ENCODE assay signal across 17 cellular contexts in the genomic region with DNA sequence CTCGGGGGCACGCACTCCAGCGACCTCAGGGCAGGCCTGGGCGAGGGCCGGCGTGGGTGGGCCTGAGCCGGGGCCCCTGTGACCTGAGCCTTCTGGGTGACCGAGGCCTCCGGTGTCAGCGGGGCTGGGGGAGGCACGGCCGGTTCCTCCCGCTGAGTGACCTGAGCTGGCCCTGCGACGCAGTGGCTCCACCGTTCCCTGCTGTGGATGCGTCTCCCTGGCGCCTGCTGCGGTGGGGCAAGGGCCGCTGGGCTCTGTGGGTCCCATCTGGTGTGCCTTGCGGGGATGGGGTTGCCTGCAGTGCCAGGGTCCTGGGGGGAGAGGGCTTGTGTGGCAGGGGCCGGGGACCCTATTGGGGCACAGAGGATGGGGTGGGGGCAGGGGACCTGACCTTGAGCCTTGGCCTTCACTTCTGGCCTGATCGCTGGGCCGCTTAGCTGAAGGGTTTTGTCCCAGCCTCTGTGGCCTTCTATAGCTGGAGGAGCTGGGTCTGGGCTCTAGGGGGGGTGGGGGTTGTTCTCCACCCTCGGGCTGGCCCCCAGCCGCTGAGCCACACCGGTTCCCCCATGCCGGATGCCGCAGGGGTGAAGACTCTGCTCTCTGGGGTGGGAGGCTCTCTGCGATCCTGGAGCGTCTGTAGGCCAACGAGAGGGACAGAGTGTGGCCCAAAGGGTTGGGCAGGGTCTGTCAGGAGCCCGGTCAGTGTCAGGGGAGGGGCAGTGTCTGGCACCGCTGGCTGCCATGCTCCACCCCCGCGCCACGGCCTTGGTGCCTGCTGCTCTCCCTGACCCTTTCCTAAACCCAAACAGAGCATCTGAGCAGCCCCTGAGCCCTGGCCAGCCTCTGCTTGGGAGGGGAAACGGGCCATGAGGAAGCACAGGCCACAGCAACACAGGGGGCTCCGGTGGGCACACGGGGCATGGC. TPM values are rescaled to one million over a fixed set of nuclear protein-coding genes. Genes with fewer than 3 reads are reported as not detected.
DNase-seq lines count a peak whose midpoint lies in the region; TF ChIP-seq lines count a peak whose summit lies in the region.
"Had no signal": no experiment of that assay in that cellular context is flagged by ENCODE, and none has a peak within 500 bp of the region (broad histone marks: within the 10 kb centered on the region; RNA-seq: fewer than 3 reads in every experiment).

No MANE protein-coding gene starts in this region.

- H3K4me2 ChIP-seq in hepatocyte (peak overlapping the region; percentile 73), neuronal stem cell (ENCODE audit: insufficient read depth, low read length, poor library complexity, severe bottlenecking) (peak overlapping the region; percentile 86)

- no peak overlapping the region for H2BK15ac ChIP-seq in neuronal stem cell (ENCODE audit: low read length)

- H3K36me3 ChIP-seq in Caco-2 (ENCODE audit: control insufficient read depth, insufficient read depth, low read length) (no peaks in the 10 kb centered on the region; the same call in 1 of the 2 replicates), HUES64 (ENCODE audit: insufficient read depth, low read length) (no peaks in the 10 kb centered on the region), hepatocyte (replicated peaks; ENCODE audit: insufficient read depth, low read depth) (no peaks in the 10 kb centered on the region), neuronal stem cell (replicated peaks in 1 of 2; ENCODE audit: control insufficient read depth in 2 of 2, insufficient read depth in 2 of 2, low read length in 2 of 2) (peaks cover 0 to 43% of the 10 kb centered on the region in 2 donors)
- H3K36me3 ChIP-seq: upper lobe of left lung had no signal

- H2BK12ac ChIP-seq in neuronal stem cell (ENCODE audit: low read length) = no peak overlapping the region

- H3K14ac ChIP-seq in neuronal stem cell (ENCODE audit: low read length) = peak overlapping the region; percentile 4

- H3K9me3 ChIP-seq in Caco-2 = no peaks in the 10 kb centered on the region
- no peaks in the 10 kb centered on the region for H3K9me3 ChIP-seq in HUES64 (ENCODE audit: insufficient read depth, low read depth, low read length)
- no peaks in the 10 kb centered on the region for H3K9me3 ChIP-seq in hepatocyte (ENCODE audit: low read depth)
- no peaks in the 10 kb centered on the region for H3K9me3 ChIP-seq in neuronal stem cell (replicated peaks in 1 of 2; ENCODE audit: control insufficient read depth in 2 of 2, insufficient read depth in 1 of 2, low read depth in 1 of 2, low read length in 2 of 2)
- H3K9me3 ChIP-seq: upper lobe of left lung had no signal

- peak overlapping the region; percentile 60 for H2BK5ac ChIP-seq in neuronal stem cell (ENCODE audit: low read length)

- no peaks in the 10 kb centered on the region for H3K9me2 ChIP-seq in hepatocyte (replicated peaks; ENCODE audit: insufficient read depth)

- H3K4ac ChIP-seq in neuronal stem cell (ENCODE audit: low read length) = peak overlapping the region; percentile 23

- no peak overlapping the region for H3K27ac ChIP-seq in HUES64 (ENCODE audit: low read depth, low read length)
- no peak overlapping the region for H3K27ac ChIP-seq in hepatocyte
- no peak overlapping the region for H3K27ac ChIP-seq in neuronal stem cell (replicated peaks; ENCODE audit: low read length)
- H3K27ac ChIP-seq: C4-2B, coronary artery, upper lobe of left lung had no signal

- DNase-seq in Caco-2 (no peak), hepatocyte (ENCODE audit: low spot score) (no peak), neuronal stem cell (ENCODE audit: low spot score) (no peak), osteocyte (ENCODE audit: extremely low spot score, unreplicated experiment) (no peak), NCI-H2107 (lab: John Stamatoyannopoulos, UW) (no peak), C1 segment of cervical spinal cord (lab: John Stamatoyannopoulos, UW) (no peak)
- DNase-seq: hippocampal formation; IMR-90; NCI-H1092; NCI-H446; OCI-M1; stimulated activated CD4-positive, alpha-beta T cell treated with anti-CD3 and anti-CD28 coated beads, Interleukin-15, amount 100 ng/mL, for 24 hours had no signal

- H3K23ac ChIP-seq in neuronal stem cell (ENCODE audit: low read depth, low read length, poor library complexity) = peak overlapping the region; percentile 85

- peak overlapping the region; percentile 68 for H2AK5ac ChIP-seq in neuronal stem cell (ENCODE audit: low read depth, low read length)

- no peaks in the 10 kb centered on the region for H3K4me1 Mint-ChIP-seq in Caco-2 (ENCODE audit: low read depth, unreplicated experiment)
- no peaks in the 10 kb centered on the region for H3K4me1 Mint-ChIP-seq in osteocyte (ENCODE audit: unreplicated experiment)
- H3K4me1 Mint-ChIP-seq: memory B cell had no signal

- no peaks in the 10 kb centered on the region for H4K20me1 ChIP-seq in hepatocyte (ENCODE audit: insufficient read depth, poor library complexity, severe bottlenecking)

- H3K27me3 ChIP-seq in Caco-2 (replicated peaks; ENCODE audit: control insufficient read depth, insufficient read depth, low read length) (no peaks in the 10 kb centered on the region), HUES64 (ENCODE audit: insufficient read depth, low read length) (peaks cover 52% of the 10 kb centered on the region), hepatocyte (peaks cover 26% of the 10 kb centered on the region), neuronal stem cell (ENCODE audit: control insufficient read depth in 3 of 3, insufficient read depth in 3 of 3, low read depth in 1 of 3, low read length in 3 of 3) (peaks cover 0 to 41% (median 12%) of the 10 kb centered on the region in 3 experiments)

- no peaks in the 10 kb centered on the region for H3K27me3 Mint-ChIP-seq in Caco-2 (ENCODE audit: insufficient read depth, unreplicated experiment)
- H3K27me3 Mint-ChIP-seq in osteocyte (ENCODE audit: unreplicated experiment) = peaks cover 15% of the 10 kb centered on the region

- no peaks in the 10 kb centered on the region for H3K79me2 ChIP-seq in hepatocyte

- H3K9ac ChIP-seq in HUES64 (ENCODE audit: low read depth, low read length) (no peak overlapping the region), neuronal stem cell (ENCODE audit: low read depth, low read length, poor library complexity) (peak overlapping the region; percentile 60)

- H3K36me3 Mint-ChIP-seq in Caco-2 (ENCODE audit: insufficient read depth, unreplicated experiment) = peaks cover 6% of the 10 kb centered on the region
- no peaks in the 10 kb centered on the region for H3K36me3 Mint-ChIP-seq in osteocyte (ENCODE audit: unreplicated experiment)
- H3K36me3 Mint-ChIP-seq: memory B cell had no signal

- H3K4me3 ChIP-seq in Caco-2 (ENCODE audit: low read depth, low read length) (no peak overlapping the region), HUES64 (ENCODE audit: low read length) (peak overlapping the region; percentile 35), hepatocyte (no peak overlapping the region), neuronal stem cell (ENCODE audit: low read length in 2 of 2) (peak overlapping the region; percentile 10 to 71)
- H3K4me3 ChIP-seq: upper lobe of left lung had no signal

- 50% methylated on average over 40 of the region's 40 CpGs for WGBS in HUES64
- WGBS in hepatocyte (ENCODE audit: low lambda C conversion rate, missing lambda C conversion rate) = 64% methylated on average over 34 of the region's 40 CpGs
- no CpG with 5 or more reads among the region's 40 CpGs for WGBS in neuronal stem cell (ENCODE audit: extremely low coverage in 2 of 2, insufficient read length in 2 of 2, insufficient replicate concordance in 1 of 2), 2 donors

- peaks cover 7% of the 10 kb centered on the region for H3K79me1 ChIP-seq in neuronal stem cell (ENCODE audit: low read depth, low read length)

- no TSS peak for BruUV-seq in Caco-2 (replicated peaks; lab: Mats Ljungman, UMichigan)

- H3K4me1 ChIP-seq in Caco-2 = no peaks in the 10 kb centered on the region
- H3K4me1 ChIP-seq in HUES64 (ENCODE audit: insufficient read depth, low read length) = 0 out of 2 replicates have a peak, but pooled peaks cover 3% of the 10 kb centered on the region
- H3K4me1 ChIP-seq in hepatocyte (ENCODE audit: insufficient read depth) = no peaks in the 10 kb centered on the region
- H3K4me1 ChIP-seq in neuronal stem cell (ENCODE audit: control insufficient read depth in 2 of 2, insufficient read depth in 1 of 2, low read depth in 1 of 2, low read length in 2 of 2) = peaks cover 1 to 24% of the 10 kb centered on the region in 2 donors

- intact Hi-C loops in Caco-2 (cut with micrococcal nuclease; ENCODE audit: unreplicated experiment) = no loop called here

- CTCF ChIA-PET in Caco-2 (lab: Charles Lee) = no interaction called here

- POLR2A ChIA-PET in Caco-2 (lab: Charles Lee) = no interaction called here

- TF ChIP-seq CTCF in Caco-2 (IDR thresholded peaks at IDR 0.05; ENCODE audit: insufficient read depth in 1 of 2, low read depth in 1 of 2, low read length in 1 of 2, severe bottlenecking in 1 of 2, unreplicated experiment in 1 of 2) (no peak), hepatocyte (IDR thresholded peaks at IDR 0.05; ENCODE audit: poor library complexity) (no peak), osteocyte (IDR thresholded peaks at IDR 0.05) (no peak)

- no peak overlapping the region for H2BK120ac ChIP-seq in neuronal stem cell (ENCODE audit: low read depth, low read length)

- H4K8ac ChIP-seq in neuronal stem cell (ENCODE audit: low read depth, low read length) = no peak overlapping the region

- H2AFZ ChIP-seq in hepatocyte (no peak overlapping the region), neuronal stem cell (ENCODE audit: low read length) (no peak overlapping the region)

- no peak overlapping the region for H3K18ac ChIP-seq in neuronal stem cell (ENCODE audit: low read length)

- no peaks in the 10 kb centered on the region for H3K9me3 Mint-ChIP-seq in Caco-2 (ENCODE audit: unreplicated experiment)
- H3K9me3 Mint-ChIP-seq in osteocyte (ENCODE audit: unreplicated experiment) = no peaks in the 10 kb centered on the region
- H3K9me3 Mint-ChIP-seq: memory B cell had no signal

- H4K91ac ChIP-seq in neuronal stem cell (ENCODE audit: low read depth, low read length, poor library complexity) = no peak overlapping the region

- H3K4me3 Mint-ChIP-seq in Caco-2 (ENCODE audit: unreplicated experiment) (no peak overlapping the region), osteocyte (ENCODE audit: unreplicated experiment) (no peak overlapping the region)
- H3K4me3 Mint-ChIP-seq: memory B cell had no signal

- H3K27ac Mint-ChIP-seq in Caco-2 (ENCODE audit: unreplicated experiment) (peak overlapping the region; percentile 29), osteocyte (ENCODE audit: unreplicated experiment) (no peak overlapping the region)
- H3K27ac Mint-ChIP-seq: memory B cell had no signal

RNA-seq across cellular contexts. Expression of a gene that starts 2.3 kb away (rescaled TPM):
- total RNA-seq in Caco-2 (2022) = 6.2 and 6.6 TPM in 2 replicates
- 5.1 TPM for polyA plus RNA-seq in HUES64 (2013, experiment 1 of 2)
- 4.5 TPM for polyA plus RNA-seq in HUES64 (2013, experiment 2 of 2)
- 0.68 and 2.7 TPM in 2 replicates for total RNA-seq in hepatocyte
- 1.5 TPM in 2 replicates for polyA plus RNA-seq in hepatocyte
- 5.1 TPM for polyA plus RNA-seq in neuronal stem cell (2013, experiment 1 of 2)
- 5.2 TPM for polyA plus RNA-seq in neuronal stem cell (2013, experiment 2 of 2)
- total RNA-seq in osteocyte = 0.64 and 0.84 TPM in 2 replicates
- total RNA-seq: IMR-90 had no signal

RNA-seq across cellular contexts. Expression of a gene that starts 52.7 kb away (rescaled TPM):
- total RNA-seq in Caco-2 (2022) (47.7 and 53.0 TPM in 2 replicates), hepatocyte (10.8 and 21.4 TPM in 2 replicates), osteocyte (32.5 and 37.8 TPM in 2 replicates)
- polyA plus RNA-seq in HUES64 (2013, experiment 1 of 2) = 36.2 TPM
- 34.1 TPM for polyA plus RNA-seq in HUES64 (2013, experiment 2 of 2)
- 35.9 and 46.2 TPM in 2 replicates for polyA plus RNA-seq in hepatocyte
- polyA plus RNA-seq in neuronal stem cell (2013, experiment 1 of 2) = 42.9 TPM
- 44.3 TPM for polyA plus RNA-seq in neuronal stem cell (2013, experiment 2 of 2)

Comparison
In these comparisons a context has a peak if more than half of its experiments do, and no peak if none do; other contexts are left out.
1. H3K4me3 ChIP-seq: peak in HUES64 (single experiment) and neuronal stem cell (2 of 2); none in Caco-2 (single experiment) and hepatocyte (single experiment).